Comparison of ENCODE assay signal across 8 cellular contexts in genomic region chr19:44754743-44755066, GRCh38. TPM values are rescaled to one million over a fixed set of nuclear protein-coding genes. Genes with fewer than 3 reads are reported as not detected.
DNase-seq lines count a peak whose midpoint lies in the region; ATAC-seq, FAIRE-seq and TF ChIP-seq lines count a peak whose summit lies in the region.

No MANE protein-coding gene starts in this region.

- H3K27me3 Mint-ChIP-seq in naive B cell: no peaks in the 10 kb centered on the region

- TF ChIP-seq EP300 in A549 (IDR thresholded peaks at IDR 0.05): no peak

- no peak for FAIRE-seq in A549 (lab: Jason Lieb, UNC)

- H3K4me3 Mint-ChIP-seq in naive B cell: peak overlapping the region; percentile 95 to 97 (median 96)

- peak overlapping the region; percentile 92 to 99 for H3K27ac ChIP-seq in A549
- no peak overlapping the region for H3K27ac ChIP-seq in HUES48 (ENCODE audit: low read depth, low read length)

- ATAC-seq in A549 (no peak), naive B cell (ENCODE audit: low read depth in 2 of 2) (no peak), GM18868 (IDR thresholded peaks at IDR 0.05; ENCODE audit: unreplicated experiment) (no peak), GM18867 (IDR thresholded peaks at IDR 0.05; ENCODE audit: unreplicated experiment) (no peak)

- peaks cover 74% of the 10 kb centered on the region for H3K27me3 ChIP-seq in HUES48 (ENCODE audit: control insufficient read depth, insufficient read depth, low read length)

- POLR2A ChIA-PET in A549 (lab: Yijun Ruan, JAX): interaction anchor here (1.0 to 2.6 kb wide), 3 partner anchors 13 to 30 kb away, joined by 5 to 33 read pairs (median 9); no protein-coding TSS in a partner anchor

- WGBS in A549 (ENCODE audit: missing lambda C conversion rate): 63% methylated on average over 10 of the region's 10 CpGs

- H3K36me3 ChIP-seq in HUES48 (ENCODE audit: control insufficient read depth, insufficient read depth, low read length): no peaks in the 10 kb centered on the region

- peaks cover 91% of the 10 kb centered on the region for H3K4me1 ChIP-seq in A549
- peaks cover 29% of the 10 kb centered on the region for H3K4me1 ChIP-seq in HUES48 (ENCODE audit: control insufficient read depth, insufficient read depth, low read length)

- no peak for TF ChIP-seq POLR2A in A549 (IDR thresholded peaks at IDR 0.05; ENCODE audit: low read length)

- H3K4me2 ChIP-seq in A549: peak overlapping the region; percentile 92

- peaks cover 0 to 3% of the 10 kb centered on the region in 2 donors for H3K36me3 Mint-ChIP-seq in naive B cell

- peak overlapping the region; percentile 93 to 100 (median 99) for H3K27ac Mint-ChIP-seq in naive B cell

- DNase-seq in A549 (ENCODE audit: low read depth in 1 of 2, low spot score in 1 of 2) (no peak), cardiac fibroblast (ENCODE audit: low read depth in 2 of 2) (no peak), naive B cell (no peak), NK-92 (lab: John Stamatoyannopoulos, UW; ENCODE audit: unreplicated experiment) (no peak)
- DNase-seq in stimulated activated CD4-positive, alpha-beta T cell treated with anti-CD3 and anti-CD28 coated beads, Interleukin-2, amount 100 ng/mL, for 24 hours: no peak

- H3K4me1 Mint-ChIP-seq in naive B cell: peaks cover 42 to 68% (median 55%) of the 10 kb centered on the region in 3 donors

- H3K9me3 ChIP-seq in A549 (no peaks in the 10 kb centered on the region), HUES48 (ENCODE audit: control insufficient read depth, insufficient read depth, low read length) (no peaks in the 10 kb centered on the region)

- no peaks in the 10 kb centered on the region for H3K9me3 Mint-ChIP-seq in naive B cell

- H3K4me3 ChIP-seq in A549: peak overlapping the region; percentile 95
- peak overlapping the region; percentile 71 for H3K4me3 ChIP-seq in HUES48 (ENCODE audit: low read depth, low read length)
- H3K4me3 ChIP-seq in cardiac fibroblast (replicated peaks in 1 of 2; ENCODE audit: low read depth in 2 of 2, low read length in 2 of 2): peak overlapping the region; percentile 13 to 33

- CTCF ChIA-PET in A549 (lab: Yijun Ruan, JAX): interaction anchor here (1.3 to 48.5 kb wide), 8 partner anchors 14 to 166 kb away, joined by 4 to 1899 read pairs (median 6); no protein-coding TSS in a partner anchor

- no peak overlapping the region for H3K9ac ChIP-seq in HUES48 (ENCODE audit: low read depth, low read length)

- TF ChIP-seq RAD21 in A549 (conservative IDR thresholded peaks at IDR 0.05 in 1 of 2, IDR thresholded peaks at IDR 0.05 in 1 of 2): no peak

- TF ChIP-seq CTCF in A549 (IDR thresholded peaks at IDR 0.05): no peak
- TF ChIP-seq CTCF in cardiac fibroblast (IDR thresholded peaks at IDR 0.05; ENCODE audit: low read depth, low read length): no peak

TF ChIP-seq in A549, 52 proteins besides CTCF, POLR2A, EP300 and RAD21 (continues in another document):
- TF ChIP-seq MAZ (IDR thresholded peaks at IDR 0.05; ENCODE audit: borderline replicate concordance, low read depth, low read length) (no peak), RCOR1 (IDR thresholded peaks at IDR 0.05; ENCODE audit: low read depth, low read length) (no peak), BHLHE40 (IDR thresholded peaks at IDR 0.05; ENCODE audit: low read depth, low read length) (no peak), REST (IDR thresholded peaks at IDR 0.05) (no peak), HOXA7 (CRISPR knock-in tag; IDR thresholded peaks at IDR 0.05) (no peak; the same call in 1 of the 2 replicates), EHF (CRISPR knock-in tag; IDR thresholded peaks at IDR 0.05) (peak; percentile 84; the same call in 1 of the 2 replicates), E2F6 (IDR thresholded peaks at IDR 0.05; ENCODE audit: borderline replicate concordance, low read depth) (0 out of 2 replicates have a peak, but pooled peaks have one; percentile 7), GATA3 (IDR thresholded peaks at IDR 0.05; ENCODE audit: borderline replicate concordance) (no peak), HOXB13 (CRISPR knock-in tag; IDR thresholded peaks at IDR 0.05; ENCODE audit: low read depth) (0 out of 2 replicates have a peak, but pooled peaks have one; percentile 9), NPAS2 (CRISPR knock-in tag; IDR thresholded peaks at IDR 0.05; ENCODE audit: borderline replicate concordance) (no peak), TFCP2L1 (CRISPR knock-in tag; IDR thresholded peaks at IDR 0.05) (no peak), FOSB (CRISPR knock-in tag; IDR thresholded peaks at IDR 0.05) (peak; percentile 25), TP53 (CRISPR knock-in tag; IDR thresholded peaks at IDR 0.05) (no peak), NFE2L2 (conservative IDR thresholded peaks at IDR 0.05; ENCODE audit: low read length) (no peak), BCL3 (IDR thresholded peaks at IDR 0.05) (no peak)

RNA-seq across cellular contexts. Expression of gene BCL3, which starts 6.2 kb away (rescaled TPM):
- 22.6 and 25.3 TPM in 2 replicates for polyA plus RNA-seq in A549 (2011; rRNA removed)
- 103 and 138 TPM in 2 replicates for polyA plus RNA-seq in A549 (2012; cell fraction: cytosol; rRNA removed)
- 302 and 387 TPM in 2 replicates for polyA plus RNA-seq in A549 (2012; cell fraction: nucleus; rRNA removed)
- polyA plus RNA-seq in A549 (2017; fragmentation: RNase III; extraction: RNeasy Plus Mini Kit Qiagen cat#74134 plus additional on column Dnase treatment): 49.6 to 80.7 TPM (median 72.1 TPM) in 3 replicates
- polyA minus RNA-seq in A549 (2011; rRNA and poly(A)+ RNA removed): 27.4 and 33.8 TPM in 2 replicates
- 10 to 100 TPM in 5 of 6 donors, 1 to 10 TPM in 1; 8.2 to 17.4 (median 14.1) TPM for polyA plus RNA-seq in naive B cell (ENCODE audit: low read depth in 6 of 6)

RNA-seq across cellular contexts. Expression of gene CBLC, which starts 23.0 kb away (rescaled TPM):
- polyA plus RNA-seq in A549 (2011; rRNA removed): not detected in 2 replicates
- 0.09 and 0.16 TPM in 2 replicates for polyA plus RNA-seq in A549 (2012; cell fraction: cytosol; rRNA removed)
- 0.16 and 0.21 TPM in 2 replicates for polyA plus RNA-seq in A549 (2012; cell fraction: nucleus; rRNA removed)
- not detected in 3 replicates for polyA plus RNA-seq in A549 (2017; fragmentation: RNase III; extraction: RNeasy Plus Mini Kit Qiagen cat#74134 plus additional on column Dnase treatment)
- polyA minus RNA-seq in A549 (2011; rRNA and poly(A)+ RNA removed): 0.29 TPM in 1 of 2 replicates, not detected in the other
- not detected for polyA plus RNA-seq in naive B cell (ENCODE audit: low read depth in 6 of 6)

RNA-seq across cellular contexts. Expression of gene BCAM, which starts 54.2 kb away (rescaled TPM):
- polyA plus RNA-seq in A549 (2011; rRNA removed) (15.2 and 18.4 TPM in 2 replicates), A549 (2017; fragmentation: RNase III; extraction: RNeasy Plus Mini Kit Qiagen cat#74134 plus additional on column Dnase treatment) (77.5 to 102 TPM (median 88.1 TPM) in 3 replicates), naive B cell (ENCODE audit: low read depth in 6 of 6) (not detected)
- 62.2 and 88.1 TPM in 2 replicates for polyA plus RNA-seq in A549 (2012; cell fraction: cytosol; rRNA removed)
- polyA plus RNA-seq in A549 (2012; cell fraction: nucleus; rRNA removed): 183 and 239 TPM in 2 replicates
- polyA minus RNA-seq in A549 (2011; rRNA and poly(A)+ RNA removed): 8.1 and 25.5 TPM in 2 replicates

RNA-seq across cellular contexts. Expression of gene CEACAM16, which starts 55.8 kb away (rescaled TPM):
- polyA plus RNA-seq in A549 (2011; rRNA removed) (not detected in 2 replicates), A549 (2017; fragmentation: RNase III; extraction: RNeasy Plus Mini Kit Qiagen cat#74134 plus additional on column Dnase treatment) (0.08 to 0.11 TPM in 2 of 3 replicates, not detected in the other), naive B cell (ENCODE audit: low read depth in 6 of 6) (not detected)
- 0.03 TPM in 1 of 2 replicates, not detected in the other for polyA plus RNA-seq in A549 (2012; cell fraction: cytosol; rRNA removed)
- 0.34 and 0.50 TPM in 2 replicates for polyA plus RNA-seq in A549 (2012; cell fraction: nucleus; rRNA removed)
- polyA minus RNA-seq in A549 (2011; rRNA and poly(A)+ RNA removed): 0.34 and 0.58 TPM in 2 replicates

Comparison
In these comparisons a context has a peak if more than half of its experiments do, and no peak if none do; other contexts are left out.
1. H3K4me3 ChIP-seq: peak in every context shown above with its lines; median percentile 95 in A549; 71 in HUES48; 23 in cardiac fibroblast.
2. RNA of gene BCAM, which starts 54.2 kb away (polyA plus RNA-seq): 15.2 to 239 TPM in A549; not detected in naive B cell; every median in the first group is over 10 times any median in the second.